Comparison of ENCODE assay signal across 1 cellular context in the genomic region with DNA sequence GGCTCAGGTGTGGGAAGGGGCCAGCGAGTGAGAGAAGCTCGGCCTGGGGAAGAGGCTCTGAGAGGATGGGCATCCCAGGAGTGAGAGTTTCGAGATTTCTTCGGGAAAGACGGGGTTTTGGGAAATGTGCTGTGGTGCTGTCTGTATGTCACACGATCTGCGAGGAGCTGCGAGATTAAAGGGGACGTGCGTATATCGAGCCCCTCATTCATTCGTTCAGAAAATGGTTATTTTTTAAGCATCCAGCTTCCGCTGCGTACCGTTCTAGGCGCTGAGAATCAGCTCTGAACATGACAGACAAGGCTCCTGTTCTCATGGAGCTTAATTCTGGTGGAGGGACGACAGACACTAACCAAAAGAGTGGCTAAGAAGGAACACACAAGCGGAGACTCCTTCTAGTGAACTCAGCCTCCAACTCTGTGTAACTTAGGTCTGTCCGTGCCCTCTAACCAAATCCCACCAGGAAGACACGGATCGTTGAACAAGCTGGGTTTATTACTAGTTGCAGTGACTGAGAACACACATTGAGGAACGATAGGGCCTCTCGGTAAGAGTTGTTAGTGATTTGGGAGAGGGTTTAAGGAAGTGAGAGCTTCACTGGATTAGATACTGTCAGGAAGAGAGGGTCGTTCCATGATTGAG.
TF ChIP-seq lines count a peak whose summit lies in the region.

No MANE protein-coding gene starts in this region.

TF ChIP-seq in HEK293, 187 proteins besides CTCF, POLR2A, EP300 and RAD21 (continued from another document and continues in another):
- TF ChIP-seq, protein P1, sequence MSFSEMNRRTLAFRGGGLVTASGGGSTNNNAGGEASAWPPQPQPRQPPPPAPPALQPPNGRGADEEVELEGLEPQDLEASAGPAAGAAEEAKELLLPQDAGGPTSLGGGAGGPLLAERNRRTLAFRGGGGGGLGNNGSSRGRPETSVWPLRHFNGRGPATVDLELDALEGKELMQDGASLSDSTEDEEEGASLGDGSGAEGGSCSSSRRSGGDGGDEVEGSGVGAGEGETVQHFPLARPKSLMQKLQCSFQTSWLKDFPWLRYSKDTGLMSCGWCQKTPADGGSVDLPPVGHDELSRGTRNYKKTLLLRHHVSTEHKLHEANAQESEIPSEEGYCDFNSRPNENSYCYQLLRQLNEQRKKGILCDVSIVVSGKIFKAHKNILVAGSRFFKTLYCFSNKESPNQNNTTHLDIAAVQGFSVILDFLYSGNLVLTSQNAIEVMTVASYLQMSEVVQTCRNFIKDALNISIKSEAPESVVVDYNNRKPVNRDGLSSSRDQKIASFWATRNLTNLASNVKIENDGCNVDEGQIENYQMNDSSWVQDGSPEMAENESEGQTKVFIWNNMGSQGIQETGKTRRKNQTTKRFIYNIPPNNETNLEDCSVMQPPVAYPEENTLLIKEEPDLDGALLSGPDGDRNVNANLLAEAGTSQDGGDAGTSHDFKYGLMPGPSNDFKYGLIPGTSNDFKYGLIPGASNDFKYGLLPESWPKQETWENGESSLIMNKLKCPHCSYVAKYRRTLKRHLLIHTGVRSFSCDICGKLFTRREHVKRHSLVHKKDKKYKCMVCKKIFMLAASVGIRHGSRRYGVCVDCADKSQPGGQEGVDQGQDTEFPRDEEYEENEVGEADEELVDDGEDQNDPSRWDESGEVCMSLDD (tag by site-specific recombination; IDR thresholded peaks at IDR 0.05), result 0 out of 2 replicates have a peak, but pooled peaks have one; percentile 22
- TF ChIP-seq, protein P2, sequence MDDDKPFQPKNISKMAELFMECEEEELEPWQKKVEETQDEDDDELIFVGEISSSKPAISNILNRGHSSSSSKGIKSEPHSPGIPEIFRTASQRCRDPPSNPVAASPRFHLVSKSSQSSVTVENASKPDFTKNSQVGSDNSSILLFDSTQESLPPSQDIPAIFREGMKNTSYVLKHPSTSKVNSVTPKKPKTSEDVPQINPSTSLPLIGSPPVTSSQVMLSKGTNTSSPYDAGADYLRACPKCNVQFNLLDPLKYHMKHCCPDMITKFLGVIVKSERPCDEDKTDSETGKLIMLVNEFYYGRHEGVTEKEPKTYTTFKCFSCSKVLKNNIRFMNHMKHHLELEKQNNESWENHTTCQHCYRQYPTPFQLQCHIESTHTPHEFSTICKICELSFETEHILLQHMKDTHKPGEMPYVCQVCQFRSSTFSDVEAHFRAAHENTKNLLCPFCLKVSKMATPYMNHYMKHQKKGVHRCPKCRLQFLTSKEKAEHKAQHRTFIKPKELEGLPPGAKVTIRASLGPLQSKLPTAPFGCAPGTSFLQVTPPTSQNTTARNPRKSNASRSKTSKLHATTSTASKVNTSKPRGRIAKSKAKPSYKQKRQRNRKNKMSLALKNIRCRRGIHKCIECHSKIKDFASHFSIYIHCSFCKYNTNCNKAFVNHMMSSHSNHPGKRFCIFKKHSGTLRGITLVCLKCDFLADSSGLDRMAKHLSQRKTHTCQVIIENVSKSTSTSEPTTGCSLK (tag by site-specific recombination; IDR thresholded peaks at IDR 0.05), result no peak
- TF ChIP-seq ZNF623 (tag by site-specific recombination; IDR thresholded peaks at IDR 0.05), result no peak
- no peak for TF ChIP-seq ZNF626 (tag by site-specific recombination; IDR thresholded peaks at IDR 0.05)
- no peak for TF ChIP-seq ZNF777 (tag by site-specific recombination; IDR thresholded peaks at IDR 0.05; ENCODE audit: borderline replicate concordance)
- peak; percentile 66 for TF ChIP-seq SCRT2 (tag by site-specific recombination; IDR thresholded peaks at IDR 0.05)
- TF ChIP-seq, protein P3, sequence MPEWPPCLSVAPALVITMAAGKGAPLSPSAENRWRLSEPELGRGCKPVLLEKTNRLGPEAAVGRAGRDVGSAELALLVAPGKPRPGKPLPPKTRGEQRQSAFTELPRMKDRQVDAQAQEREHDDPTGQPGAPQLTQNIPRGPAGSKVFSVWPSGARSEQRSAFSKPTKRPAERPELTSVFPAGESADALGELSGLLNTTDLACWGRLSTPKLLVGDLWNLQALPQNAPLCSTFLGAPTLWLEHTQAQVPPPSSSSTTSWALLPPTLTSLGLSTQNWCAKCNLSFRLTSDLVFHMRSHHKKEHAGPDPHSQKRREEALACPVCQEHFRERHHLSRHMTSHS (tag by site-specific recombination; IDR thresholded peaks at IDR 0.05), result no peak
- TF ChIP-seq ZNF140 (tag by site-specific recombination; IDR thresholded peaks at IDR 0.05), result no peak
- no peak for TF ChIP-seq ZNF707 (tag by site-specific recombination; IDR thresholded peaks at IDR 0.05)
- TF ChIP-seq ZNF133 (tag by site-specific recombination; IDR thresholded peaks at IDR 0.05), result peak; percentile 33; the same call in 1 of the 2 replicates
- no peak for TF ChIP-seq ZNF146 (tag by site-specific recombination; IDR thresholded peaks at IDR 0.05)
- no peak for TF ChIP-seq ZNF302 (tag by site-specific recombination; IDR thresholded peaks at IDR 0.05; ENCODE audit: low read depth)
- TF ChIP-seq ZNF174 (tag by site-specific recombination; IDR thresholded peaks at IDR 0.05), result no peak
- no peak for TF ChIP-seq OVOL3 (tag by site-specific recombination; IDR thresholded peaks at IDR 0.05)
- TF ChIP-seq, protein P4, sequence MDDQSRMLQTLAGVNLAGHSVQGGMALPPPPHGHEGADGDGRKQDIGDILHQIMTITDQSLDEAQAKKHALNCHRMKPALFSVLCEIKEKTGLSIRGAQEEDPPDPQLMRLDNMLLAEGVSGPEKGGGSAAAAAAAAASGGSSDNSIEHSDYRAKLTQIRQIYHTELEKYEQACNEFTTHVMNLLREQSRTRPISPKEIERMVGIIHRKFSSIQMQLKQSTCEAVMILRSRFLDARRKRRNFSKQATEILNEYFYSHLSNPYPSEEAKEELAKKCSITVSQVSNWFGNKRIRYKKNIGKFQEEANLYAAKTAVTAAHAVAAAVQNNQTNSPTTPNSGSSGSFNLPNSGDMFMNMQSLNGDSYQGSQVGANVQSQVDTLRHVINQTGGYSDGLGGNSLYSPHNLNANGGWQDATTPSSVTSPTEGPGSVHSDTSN (CRISPR knock-in tag; IDR thresholded peaks at IDR 0.05), result no peak
- TF ChIP-seq ZNF501 (tag by site-specific recombination; IDR thresholded peaks at IDR 0.05), result 0 out of 2 replicates have a peak, but pooled peaks have one; percentile 96
- TF ChIP-seq, protein P5, sequence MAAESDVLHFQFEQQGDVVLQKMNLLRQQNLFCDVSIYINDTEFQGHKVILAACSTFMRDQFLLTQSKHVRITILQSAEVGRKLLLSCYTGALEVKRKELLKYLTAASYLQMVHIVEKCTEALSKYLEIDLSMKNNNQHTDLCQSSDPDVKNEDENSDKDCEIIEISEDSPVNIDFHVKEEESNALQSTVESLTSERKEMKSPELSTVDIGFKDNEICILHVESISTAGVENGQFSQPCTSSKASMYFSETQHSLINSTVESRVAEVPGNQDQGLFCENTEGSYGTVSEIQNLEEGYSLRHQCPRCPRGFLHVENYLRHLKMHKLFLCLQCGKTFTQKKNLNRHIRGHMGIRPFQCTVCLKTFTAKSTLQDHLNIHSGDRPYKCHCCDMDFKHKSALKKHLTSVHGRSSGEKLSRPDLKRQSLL (tag by site-specific recombination; IDR thresholded peaks at IDR 0.05), result no peak
- no peak for TF ChIP-seq BCL11B (tag by site-specific recombination; IDR thresholded peaks at IDR 0.05; ENCODE audit: low read depth)
- TF ChIP-seq MZF1 (tag by site-specific recombination; IDR thresholded peaks at IDR 0.05; ENCODE audit: borderline replicate concordance), result no peak
- TF ChIP-seq ZNF521 (tag by site-specific recombination; IDR thresholded peaks at IDR 0.05), result no peak
- TF ChIP-seq ZBTB8A (tag by site-specific recombination; IDR thresholded peaks at IDR 0.05), result no peak
- TF ChIP-seq, protein P6, sequence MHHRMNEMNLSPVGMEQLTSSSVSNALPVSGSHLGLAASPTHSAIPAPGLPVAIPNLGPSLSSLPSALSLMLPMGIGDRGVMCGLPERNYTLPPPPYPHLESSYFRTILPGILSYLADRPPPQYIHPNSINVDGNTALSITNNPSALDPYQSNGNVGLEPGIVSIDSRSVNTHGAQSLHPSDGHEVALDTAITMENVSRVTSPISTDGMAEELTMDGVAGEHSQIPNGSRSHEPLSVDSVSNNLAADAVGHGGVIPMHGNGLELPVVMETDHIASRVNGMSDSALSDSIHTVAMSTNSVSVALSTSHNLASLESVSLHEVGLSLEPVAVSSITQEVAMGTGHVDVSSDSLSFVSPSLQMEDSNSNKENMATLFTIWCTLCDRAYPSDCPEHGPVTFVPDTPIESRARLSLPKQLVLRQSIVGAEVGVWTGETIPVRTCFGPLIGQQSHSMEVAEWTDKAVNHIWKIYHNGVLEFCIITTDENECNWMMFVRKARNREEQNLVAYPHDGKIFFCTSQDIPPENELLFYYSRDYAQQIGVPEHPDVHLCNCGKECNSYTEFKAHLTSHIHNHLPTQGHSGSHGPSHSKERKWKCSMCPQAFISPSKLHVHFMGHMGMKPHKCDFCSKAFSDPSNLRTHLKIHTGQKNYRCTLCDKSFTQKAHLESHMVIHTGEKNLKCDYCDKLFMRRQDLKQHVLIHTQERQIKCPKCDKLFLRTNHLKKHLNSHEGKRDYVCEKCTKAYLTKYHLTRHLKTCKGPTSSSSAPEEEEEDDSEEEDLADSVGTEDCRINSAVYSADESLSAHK (tag by site-specific recombination; IDR thresholded peaks at IDR 0.05), result 0 out of 2 replicates have a peak, but pooled peaks have one; percentile 16
- TF ChIP-seq ZBTB48 (tag by site-specific recombination; IDR thresholded peaks at IDR 0.05), result peak; percentile 82
- TF ChIP-seq ZNF624 (tag by site-specific recombination; IDR thresholded peaks at IDR 0.05), result 0 out of 2 replicates have a peak, but pooled peaks have one; percentile 6
- no peak for TF ChIP-seq ZNF423 (tag by site-specific recombination; IDR thresholded peaks at IDR 0.05)
- no peak for TF ChIP-seq ZNF768 (tag by site-specific recombination; IDR thresholded peaks at IDR 0.05)
- TF ChIP-seq, protein P7, sequence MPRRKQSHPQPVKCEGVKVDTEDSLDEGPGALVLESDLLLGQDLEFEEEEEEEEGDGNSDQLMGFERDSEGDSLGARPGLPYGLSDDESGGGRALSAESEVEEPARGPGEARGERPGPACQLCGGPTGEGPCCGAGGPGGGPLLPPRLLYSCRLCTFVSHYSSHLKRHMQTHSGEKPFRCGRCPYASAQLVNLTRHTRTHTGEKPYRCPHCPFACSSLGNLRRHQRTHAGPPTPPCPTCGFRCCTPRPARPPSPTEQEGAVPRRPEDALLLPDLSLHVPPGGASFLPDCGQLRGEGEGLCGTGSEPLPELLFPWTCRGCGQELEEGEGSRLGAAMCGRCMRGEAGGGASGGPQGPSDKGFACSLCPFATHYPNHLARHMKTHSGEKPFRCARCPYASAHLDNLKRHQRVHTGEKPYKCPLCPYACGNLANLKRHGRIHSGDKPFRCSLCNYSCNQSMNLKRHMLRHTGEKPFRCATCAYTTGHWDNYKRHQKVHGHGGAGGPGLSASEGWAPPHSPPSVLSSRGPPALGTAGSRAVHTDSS (tag by site-specific recombination; IDR thresholded peaks at IDR 0.05), result no peak
- TF ChIP-seq ZNF514 (tag by site-specific recombination; IDR thresholded peaks at IDR 0.05), result no peak
- TF ChIP-seq ZEB2 (tag by site-specific recombination; IDR thresholded peaks at IDR 0.05), result no peak
- peak; percentile 88; the same call in 1 of the 2 replicates for TF ChIP-seq ZNF391 (tag by site-specific recombination; IDR thresholded peaks at IDR 0.05; ENCODE audit: borderline replicate concordance, low read depth)
- TF ChIP-seq ZNF366 (tag by site-specific recombination; conservative IDR thresholded peaks at IDR 0.05), result 0 out of 2 replicates have a peak, but pooled peaks have one; percentile 9
- peak; percentile 93 for TF ChIP-seq ZBTB20 (tag by site-specific recombination; IDR thresholded peaks at IDR 0.05)
- TF ChIP-seq ZNF664 (tag by site-specific recombination; IDR thresholded peaks at IDR 0.05), result no peak
- TF ChIP-seq, protein P8, sequence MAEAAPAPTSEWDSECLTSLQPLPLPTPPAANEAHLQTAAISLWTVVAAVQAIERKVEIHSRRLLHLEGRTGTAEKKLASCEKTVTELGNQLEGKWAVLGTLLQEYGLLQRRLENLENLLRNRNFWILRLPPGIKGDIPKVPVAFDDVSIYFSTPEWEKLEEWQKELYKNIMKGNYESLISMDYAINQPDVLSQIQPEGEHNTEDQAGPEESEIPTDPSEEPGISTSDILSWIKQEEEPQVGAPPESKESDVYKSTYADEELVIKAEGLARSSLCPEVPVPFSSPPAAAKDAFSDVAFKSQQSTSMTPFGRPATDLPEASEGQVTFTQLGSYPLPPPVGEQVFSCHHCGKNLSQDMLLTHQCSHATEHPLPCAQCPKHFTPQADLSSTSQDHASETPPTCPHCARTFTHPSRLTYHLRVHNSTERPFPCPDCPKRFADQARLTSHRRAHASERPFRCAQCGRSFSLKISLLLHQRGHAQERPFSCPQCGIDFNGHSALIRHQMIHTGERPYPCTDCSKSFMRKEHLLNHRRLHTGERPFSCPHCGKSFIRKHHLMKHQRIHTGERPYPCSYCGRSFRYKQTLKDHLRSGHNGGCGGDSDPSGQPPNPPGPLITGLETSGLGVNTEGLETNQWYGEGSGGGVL (tag by site-specific recombination; IDR thresholded peaks at IDR 0.05), result peak; percentile 61
- no peak for TF ChIP-seq ZNF292 (tag by site-specific recombination; IDR thresholded peaks at IDR 0.05; ENCODE audit: borderline replicate concordance, low read depth)
- TF ChIP-seq, protein P9, sequence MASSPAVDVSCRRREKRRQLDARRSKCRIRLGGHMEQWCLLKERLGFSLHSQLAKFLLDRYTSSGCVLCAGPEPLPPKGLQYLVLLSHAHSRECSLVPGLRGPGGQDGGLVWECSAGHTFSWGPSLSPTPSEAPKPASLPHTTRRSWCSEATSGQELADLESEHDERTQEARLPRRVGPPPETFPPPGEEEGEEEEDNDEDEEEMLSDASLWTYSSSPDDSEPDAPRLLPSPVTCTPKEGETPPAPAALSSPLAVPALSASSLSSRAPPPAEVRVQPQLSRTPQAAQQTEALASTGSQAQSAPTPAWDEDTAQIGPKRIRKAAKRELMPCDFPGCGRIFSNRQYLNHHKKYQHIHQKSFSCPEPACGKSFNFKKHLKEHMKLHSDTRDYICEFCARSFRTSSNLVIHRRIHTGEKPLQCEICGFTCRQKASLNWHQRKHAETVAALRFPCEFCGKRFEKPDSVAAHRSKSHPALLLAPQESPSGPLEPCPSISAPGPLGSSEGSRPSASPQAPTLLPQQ (tag by site-specific recombination; IDR thresholded peaks at IDR 0.05), result peak; percentile 70; the same call in 1 of the 2 replicates
- no peak for TF ChIP-seq ZNF548 (tag by site-specific recombination; IDR thresholded peaks at IDR 0.05)
- no peak for TF ChIP-seq ZNF416 (tag by site-specific recombination; IDR thresholded peaks at IDR 0.05)
- peak; percentile 49; the same call in 1 of the 2 replicates for TF ChIP-seq ZNF610 (tag by site-specific recombination; IDR thresholded peaks at IDR 0.05; ENCODE audit: borderline replicate concordance)
- no peak for TF ChIP-seq ZNF76 (tag by site-specific recombination; IDR thresholded peaks at IDR 0.05; ENCODE audit: borderline replicate concordance, low read depth)
- peak; percentile 20; the same call in 1 of the 2 replicates for TF ChIP-seq ZNF335 (tag by site-specific recombination; conservative IDR thresholded peaks at IDR 0.05)
